33 cellular contexts compared by ENCODE assay signal in the genomic region with DNA sequence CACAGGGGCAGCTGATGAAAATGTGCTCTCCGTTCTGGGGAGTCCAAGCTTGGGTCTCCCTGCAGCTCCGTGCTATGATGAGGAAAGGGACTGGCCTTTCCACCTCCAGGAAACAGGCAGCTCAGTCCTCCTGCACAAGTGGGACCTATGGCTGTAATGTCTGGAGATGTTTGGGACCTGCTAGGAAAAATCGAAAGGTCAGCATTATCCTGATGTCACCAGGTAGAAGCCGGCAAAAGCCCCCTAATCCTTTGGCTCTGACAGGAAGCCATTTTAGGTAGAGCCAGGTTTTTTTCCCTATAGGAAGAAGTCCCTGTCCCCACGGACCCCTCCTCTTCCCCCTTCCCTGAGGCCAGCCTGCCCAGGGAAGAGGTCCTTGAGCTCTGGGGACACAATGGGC.
"Had no signal": no experiment of that assay in that cellular context is flagged by ENCODE, and none has a peak within 500 bp of the region (broad histone marks: within the 10 kb centered on the region; RNA-seq: fewer than 3 reads in every experiment).

No MANE protein-coding gene starts in this region.

- H3K9me3 ChIP-seq: esophagus squamous epithelium had no signal

- H3K9me3 Mint-ChIP-seq: activated B cell treated with CpG ODN at 0.5 μM for 24 hours; activated CD8-positive, alpha-beta T cell treated with anti-CD3 and anti-CD28 coated beads for 36 hours; activated T-cell treated with anti-CD3 and anti-CD28 coated beads, Interleukin-2, amount 50 U/mL, for 4 hours; activated T-helper 17 cell treated with anti-CD3 and anti-CD28 coated beads, Interleukin-2, amount 50 U/mL, for 72 hours; effector memory CD8-positive, alpha-beta T cell; T-helper 2 cell treated with Interferon-gamma antibody and Interleukin-4, amounts not matched to agents 5 μg/mL and 100 μg/mL, for 36 hours had no signal

- H3K4me1 Mint-ChIP-seq: activated B cell treated with CpG ODN at 0.5 μM for 24 hours; activated T-helper 17 cell treated with anti-CD3 and anti-CD28 coated beads, Interleukin-2, amount 50 U/mL, for 72 hours; T-helper 17 cell had no signal

- H3K27ac ChIP-seq: brain microvascular endothelial cell, esophagus squamous epithelium, WERI-Rb-1 had no signal

- H3K36me3 Mint-ChIP-seq: activated naive CD8-positive, alpha-beta T cell had no signal

- FAIRE-seq: astrocyte, colon had no signal

- ATAC-seq: activated CD4-positive, CD25-positive, alpha-beta regulatory T cell treated with anti-CD3 and anti-CD28 coated beads, Interleukin-2, amount 50 U/mL, for 24 hours; activated CD8-positive, alpha-beta T cell treated with anti-CD3 and anti-CD28 coated beads for 36 hours; activated T-cell treated with anti-CD3 and anti-CD28 coated beads, Interleukin-2, amount 50 U/mL, for 4 hours; activated T-helper 17 cell treated with anti-CD3 and anti-CD28 coated beads, Interleukin-2, amount 50 U/mL, for 72 hours; effector memory CD8-positive, alpha-beta T cell; T-helper 17 cell had no signal

- H3K4me1 ChIP-seq: esophagus squamous epithelium had no signal

- H3K27me3 Mint-ChIP-seq: activated B cell treated with CpG ODN at 0.5 μM for 24 hours; activated CD8-positive, alpha-beta T cell treated with anti-CD3 and anti-CD28 coated beads for 36 hours; activated naive CD8-positive, alpha-beta T cell; activated T-helper 17 cell treated with anti-CD3 and anti-CD28 coated beads, Interleukin-2, amount 50 U/mL, for 72 hours had no signal

- DNase-seq: activated B cell treated with CpG ODN at 0.5 μM for 24 hours; activated CD4-positive, alpha-beta T cell treated with anti-CD3 and anti-CD28 coated beads for 48 hours; activated CD4-positive, alpha-beta T cell treated with anti-CD3 and anti-CD28 coated beads, Interleukin-2, amount 50 U/mL, for 1 hour; activated CD4-positive, alpha-beta T cell treated with anti-CD3 and anti-CD28 coated beads, Interleukin-2, amount 50 U/mL, for 48 hours; activated CD8-positive, alpha-beta memory T cell treated with anti-CD3 and anti-CD28 coated beads for 24 hours; activated CD8-positive, alpha-beta T cell treated with anti-CD3 and anti-CD28 coated beads for 36 hours; activated effector memory CD4-positive, alpha-beta T cell treated with Interleukin-2 at 50 U/mL for 16 hours; activated gamma-delta T cell treated with Interleukin-2 at 50 U/mL for 16 hours; activated naive CD4-positive, alpha-beta T cell treated with anti-CD3 and anti-CD28 coated beads, Interleukin-2, amount 50 U/mL, for 16 hours; activated naive CD4-positive, alpha-beta T cell treated with Interleukin-2 at 50 U/mL for 16 hours; activated T-cell treated with anti-CD3 and anti-CD28 coated beads, Interleukin-2, amount 50 U/mL, for 4 hours; amniotic stem cell; anterior cingulate cortex; brain microvascular endothelial cell; caudate nucleus; cortex of kidney; dermis blood vessel endothelial cell; effector CD4-positive, alpha-beta T cell; effector memory CD8-positive, alpha-beta T cell; erythroblast; esophagus squamous epithelium; foreskin melanocyte; head of caudate nucleus; T-helper 1 cell; T-helper 17 cell; T1000; WERI-Rb-1 had no signal

- H3K4me3 Mint-ChIP-seq: activated B cell treated with CpG ODN at 0.5 μM for 24 hours; activated CD8-positive, alpha-beta T cell treated with anti-CD3 and anti-CD28 coated beads for 36 hours; activated naive CD8-positive, alpha-beta T cell; activated T-cell treated with anti-CD3 and anti-CD28 coated beads, Interleukin-2, amount 50 U/mL, for 4 hours; activated T-helper 17 cell treated with anti-CD3 and anti-CD28 coated beads, Interleukin-2, amount 50 U/mL, for 72 hours; effector memory CD8-positive, alpha-beta T cell; T-helper 17 cell; T-helper 2 cell treated with Interferon-gamma antibody and Interleukin-4, amounts not matched to agents 5 μg/mL and 100 μg/mL, for 36 hours had no signal

- H3K4me3 ChIP-seq: esophagus squamous epithelium had no signal

- H3K27ac Mint-ChIP-seq: activated B cell treated with CpG ODN at 0.5 μM for 24 hours; activated CD8-positive, alpha-beta T cell treated with anti-CD3 and anti-CD28 coated beads for 36 hours; activated naive CD8-positive, alpha-beta T cell; activated T-helper 17 cell treated with anti-CD3 and anti-CD28 coated beads, Interleukin-2, amount 50 U/mL, for 72 hours; effector memory CD8-positive, alpha-beta T cell; T-helper 17 cell; T-helper 2 cell treated with Interferon-gamma antibody and Interleukin-4, amounts not matched to agents 5 μg/mL and 100 μg/mL, for 36 hours had no signal

- H3K27me3 ChIP-seq: brain microvascular endothelial cell, esophagus squamous epithelium had no signal

- H3K36me3 ChIP-seq: brain microvascular endothelial cell, esophagus squamous epithelium, WERI-Rb-1 had no signal
